Comparison of ENCODE assay signal across 23 cellular contexts in the genomic region with DNA sequence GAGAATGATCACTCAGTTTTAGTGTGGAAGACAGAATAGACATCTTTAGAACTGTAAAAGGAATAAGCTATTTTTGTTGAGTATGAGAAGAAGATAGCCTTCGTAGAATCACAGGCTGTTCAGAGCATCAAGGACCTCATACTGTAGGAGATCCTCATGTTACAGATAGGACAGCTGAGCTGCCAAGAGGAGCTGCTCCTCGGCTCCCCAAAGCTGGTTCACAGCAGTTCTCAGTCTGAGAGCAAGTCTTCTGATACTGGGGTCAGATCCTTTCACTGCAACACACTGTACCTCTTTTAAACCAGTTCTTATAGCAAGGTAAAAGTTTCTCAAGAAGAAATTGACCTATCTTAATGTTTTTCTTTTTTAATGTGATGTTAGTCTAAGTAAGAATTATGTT. TPM values are rescaled to one million over a fixed set of nuclear protein-coding genes. Genes with fewer than 3 reads are reported as not detected.
A peak's percentile ranks its signal among the peaks of the same experiment; 100 is the strongest.
DNase-seq lines count a peak whose midpoint lies in the region; ATAC-seq and TF ChIP-seq lines count a peak whose summit lies in the region.
"Had no signal": no experiment of that assay in that cellular context is flagged by ENCODE, and none has a peak within 500 bp of the region (broad histone marks: within the 10 kb centered on the region; RNA-seq: fewer than 3 reads in every experiment).

No MANE protein-coding gene starts in this region.

- no peak for TF ChIP-seq CTCF in psoas muscle (IDR thresholded peaks at IDR 0.05)
- no peak for TF ChIP-seq CTCF in vagina (IDR thresholded peaks at IDR 0.05)
- TF ChIP-seq CTCF in A673 (conservative IDR thresholded peaks at IDR 0.05; ENCODE audit: low read depth, low read length), result no peak

- H3K4me3 ChIP-seq in psoas muscle (no peak overlapping the region), vagina (no peak overlapping the region), A673 (ENCODE audit: low read depth, low read length, poor library complexity, severe bottlenecking) (no peak overlapping the region)
- H3K4me3 ChIP-seq: ascending aorta, HAP-1, neural progenitor cell, skin epidermis had no signal

- peaks cover 81% of the 10 kb centered on the region for H3K4me1 Mint-ChIP-seq in activated T-helper 17 cell treated with anti-CD3 and anti-CD28 coated beads, Interleukin-2, amount 50 U/mL, for 72 hours

- POLR2A ChIA-PET in A673 (lab: Charles Lee; ENCODE audit: low non-redundant PET), result no interaction called here

- H3K4me1 ChIP-seq in psoas muscle (peaks cover 70% of the 10 kb centered on the region), vagina (peaks cover 43% of the 10 kb centered on the region), A673 (ENCODE audit: insufficient read depth, low read length, poor library complexity, severe bottlenecking) (peaks cover 34% of the 10 kb centered on the region)

- WGBS in psoas muscle, 3 donors, result 24 to 45% (median 26%) methylated on average over 2 of the region's 2 CpGs

- intact Hi-C loops in psoas muscle (cut with DNase I), result no loop called here
- intact Hi-C loops in vagina (cut with DNase I), result no loop called here
- intact Hi-C loops in A673 (cut with micrococcal nuclease; ENCODE audit: unreplicated experiment), result no loop called here

- H3K4me3 Mint-ChIP-seq in activated T-helper 17 cell treated with anti-CD3 and anti-CD28 coated beads, Interleukin-2, amount 50 U/mL, for 72 hours, result peak overlapping the region; percentile 58
- H3K4me3 Mint-ChIP-seq: activated naive CD4-positive, alpha-beta T cell treated with anti-CD3 and anti-CD28 coated beads, Interleukin-2, amount 10 ng/mL, durations not matched to agents 7 days and 5 days; mesothelial cell of epicardium; neural progenitor cell had no signal

- DNase-seq in psoas muscle, result no peak
- no peak for DNase-seq in vagina (ENCODE audit: extremely low spot score in 2 of 2)
- no peak for DNase-seq in activated CD4-positive, alpha-beta T cell treated with anti-CD3 and anti-CD28 coated beads for 1 hour
- no peak for DNase-seq in activated CD4-positive, alpha-beta T cell treated with anti-CD3 and anti-CD28 coated beads for 48 hours
- no peak for DNase-seq in A673 (ENCODE audit: low spot score)
- DNase-seq: activated naive CD4-positive, alpha-beta T cell treated with anti-CD3 and anti-CD28 coated beads, Interleukin-2, amount 10 ng/mL, durations not matched to agents 7 days and 5 days; activated T-cell treated with anti-CD3 and anti-CD28 coated beads, Interleukin-2, amount 50 U/mL, for 4 hours; caudate nucleus; dermis blood vessel endothelial cell; DMS79; NCI-H1048; NCI-H187; stimulated activated CD4-positive, alpha-beta T cell treated with anti-CD3 and anti-CD28 coated beads, Interleukin-1b, Interleukin-23, amount 100 ng/mL, for 48 hours had no signal

- peak overlapping the region; percentile 53 for H3K27ac ChIP-seq in psoas muscle
- H3K27ac ChIP-seq in vagina, result no peak overlapping the region
- no peak overlapping the region for H3K27ac ChIP-seq in A673 (ENCODE audit: low read depth, low read length, poor library complexity, severe bottlenecking)
- H3K27ac ChIP-seq: ascending aorta, neural progenitor cell, skin epidermis had no signal

- BruUV-seq in A673 (replicated peaks; lab: Mats Ljungman, UMichigan), result no TSS peak

- no peak for TF ChIP-seq POLR2A in vagina (IDR thresholded peaks at IDR 0.05)

- no peaks in the 10 kb centered on the region for H3K27me3 Mint-ChIP-seq in activated T-helper 17 cell treated with anti-CD3 and anti-CD28 coated beads, Interleukin-2, amount 50 U/mL, for 72 hours
- H3K27me3 Mint-ChIP-seq: activated naive CD4-positive, alpha-beta T cell treated with anti-CD3 and anti-CD28 coated beads, Interleukin-2, amount 10 ng/mL, durations not matched to agents 7 days and 5 days had no signal

- no peaks in the 10 kb centered on the region for H3K9me3 Mint-ChIP-seq in activated T-helper 17 cell treated with anti-CD3 and anti-CD28 coated beads, Interleukin-2, amount 50 U/mL, for 72 hours
- H3K9me3 Mint-ChIP-seq: activated naive CD4-positive, alpha-beta T cell treated with anti-CD3 and anti-CD28 coated beads, Interleukin-2, amount 10 ng/mL, durations not matched to agents 7 days and 5 days; activated T-cell treated with anti-CD3 and anti-CD28 coated beads, Interleukin-2, amount 50 U/mL, for 4 hours; mesothelial cell of epicardium; stimulated activated effector memory CD8-positive, alpha-beta T cell treated with anti-CD3 and anti-CD28 coated beads, Interleukin-12 subunit alpha, Interleukin-12 subunit beta, amount 100 ng/mL, for 72 hours had no signal

- CTCF ChIA-PET in A673 (lab: Charles Lee), result no interaction called here

- peak; percentile 30 for ATAC-seq in GM18498 (IDR thresholded peaks at IDR 0.05; ENCODE audit: unreplicated experiment)
- ATAC-seq in GM21723 (IDR thresholded peaks at IDR 0.05; ENCODE audit: unreplicated experiment), result peak; percentile 26
- no peak for ATAC-seq in activated T-helper 17 cell treated with anti-CD3 and anti-CD28 coated beads, Interleukin-2, amount 50 U/mL, for 72 hours (replicated peaks)
- peak in 3 of 4 donors; percentile 37 to 58 (median 38) for ATAC-seq in psoas muscle
- ATAC-seq: activated CD4-positive, CD25-positive, alpha-beta regulatory T cell treated with anti-CD3 and anti-CD28 coated beads, Interleukin-2, amount 50 U/mL, for 24 hours; activated T-cell treated with anti-CD3 and anti-CD28 coated beads, Interleukin-2, amount 50 U/mL, for 4 hours had no signal

- no peaks in the 10 kb centered on the region for H3K36me3 Mint-ChIP-seq in activated T-helper 17 cell treated with anti-CD3 and anti-CD28 coated beads, Interleukin-2, amount 50 U/mL, for 72 hours (ENCODE audit: low read depth)
- H3K36me3 Mint-ChIP-seq: mesothelial cell of epicardium; stimulated activated effector memory CD8-positive, alpha-beta T cell treated with anti-CD3 and anti-CD28 coated beads, Interleukin-12 subunit alpha, Interleukin-12 subunit beta, amount 100 ng/mL, for 72 hours had no signal

- H3K27ac Mint-ChIP-seq in activated T-helper 17 cell treated with anti-CD3 and anti-CD28 coated beads, Interleukin-2, amount 50 U/mL, for 72 hours, result no peak overlapping the region
- H3K27ac Mint-ChIP-seq: activated naive CD4-positive, alpha-beta T cell treated with anti-CD3 and anti-CD28 coated beads, Interleukin-2, amount 10 ng/mL, durations not matched to agents 7 days and 5 days; mesothelial cell of epicardium; neural progenitor cell had no signal

- H3K36me3 ChIP-seq in psoas muscle (ENCODE audit: insufficient read depth in 1 of 2, low read depth in 1 of 2) (no peaks in the 10 kb centered on the region), vagina (no peaks in the 10 kb centered on the region), A673 (ENCODE audit: insufficient read depth, low read length, poor library complexity, severe bottlenecking) (no peaks in the 10 kb centered on the region)
- H3K36me3 ChIP-seq: ascending aorta, HAP-1, neural progenitor cell had no signal

- H3K9me3 ChIP-seq in psoas muscle (no peaks in the 10 kb centered on the region), vagina (no peaks in the 10 kb centered on the region), A673 (ENCODE audit: low read depth, low read length, poor library complexity, severe bottlenecking) (no peaks in the 10 kb centered on the region)
- H3K9me3 ChIP-seq: ascending aorta, HAP-1 had no signal

- H3K27me3 ChIP-seq in psoas muscle (ENCODE audit: insufficient read depth in 3 of 3, low read length in 2 of 3) (no peaks in the 10 kb centered on the region), vagina (no peaks in the 10 kb centered on the region), A673 (replicated peaks; ENCODE audit: insufficient read depth, low read depth, low read length, poor library complexity) (no peaks in the 10 kb centered on the region)
- H3K27me3 ChIP-seq: ascending aorta, neural progenitor cell had no signal

RNA-seq across cellular contexts. Expression of gene CCNY, which starts 17.1 kb away (rescaled TPM):
- 10 to 100 TPM; 29.4 to 42.3 TPM for total RNA-seq in activated T-helper 17 cell treated with anti-CD3 and anti-CD28 coated beads, Interleukin-2, amount 50 U/mL, for 72 hours
- total RNA-seq in psoas muscle, result 10 to 100 TPM; 47.0 to 55.8 (median 50.5) TPM
- 10 to 100 TPM; 21.2 to 40.8 (median 24.3) TPM for polyA plus RNA-seq in psoas muscle
- total RNA-seq in vagina, result 28.5 TPM
- 84.8 and 85.8 TPM in 2 replicates for total RNA-seq in A673 (2021)
